In genomic region chr3:22373182-22373581, GRCh38 we compare ENCODE assay signal across 1 cellular context.
TF ChIP-seq lines count a peak whose summit lies in the region.

No MANE protein-coding gene starts in this region.

TF ChIP-seq in WTC11, 78 proteins besides CTCF, POLR2A, EP300 and RAD21 (continued from another document):
- TF ChIP-seq, protein P1, sequence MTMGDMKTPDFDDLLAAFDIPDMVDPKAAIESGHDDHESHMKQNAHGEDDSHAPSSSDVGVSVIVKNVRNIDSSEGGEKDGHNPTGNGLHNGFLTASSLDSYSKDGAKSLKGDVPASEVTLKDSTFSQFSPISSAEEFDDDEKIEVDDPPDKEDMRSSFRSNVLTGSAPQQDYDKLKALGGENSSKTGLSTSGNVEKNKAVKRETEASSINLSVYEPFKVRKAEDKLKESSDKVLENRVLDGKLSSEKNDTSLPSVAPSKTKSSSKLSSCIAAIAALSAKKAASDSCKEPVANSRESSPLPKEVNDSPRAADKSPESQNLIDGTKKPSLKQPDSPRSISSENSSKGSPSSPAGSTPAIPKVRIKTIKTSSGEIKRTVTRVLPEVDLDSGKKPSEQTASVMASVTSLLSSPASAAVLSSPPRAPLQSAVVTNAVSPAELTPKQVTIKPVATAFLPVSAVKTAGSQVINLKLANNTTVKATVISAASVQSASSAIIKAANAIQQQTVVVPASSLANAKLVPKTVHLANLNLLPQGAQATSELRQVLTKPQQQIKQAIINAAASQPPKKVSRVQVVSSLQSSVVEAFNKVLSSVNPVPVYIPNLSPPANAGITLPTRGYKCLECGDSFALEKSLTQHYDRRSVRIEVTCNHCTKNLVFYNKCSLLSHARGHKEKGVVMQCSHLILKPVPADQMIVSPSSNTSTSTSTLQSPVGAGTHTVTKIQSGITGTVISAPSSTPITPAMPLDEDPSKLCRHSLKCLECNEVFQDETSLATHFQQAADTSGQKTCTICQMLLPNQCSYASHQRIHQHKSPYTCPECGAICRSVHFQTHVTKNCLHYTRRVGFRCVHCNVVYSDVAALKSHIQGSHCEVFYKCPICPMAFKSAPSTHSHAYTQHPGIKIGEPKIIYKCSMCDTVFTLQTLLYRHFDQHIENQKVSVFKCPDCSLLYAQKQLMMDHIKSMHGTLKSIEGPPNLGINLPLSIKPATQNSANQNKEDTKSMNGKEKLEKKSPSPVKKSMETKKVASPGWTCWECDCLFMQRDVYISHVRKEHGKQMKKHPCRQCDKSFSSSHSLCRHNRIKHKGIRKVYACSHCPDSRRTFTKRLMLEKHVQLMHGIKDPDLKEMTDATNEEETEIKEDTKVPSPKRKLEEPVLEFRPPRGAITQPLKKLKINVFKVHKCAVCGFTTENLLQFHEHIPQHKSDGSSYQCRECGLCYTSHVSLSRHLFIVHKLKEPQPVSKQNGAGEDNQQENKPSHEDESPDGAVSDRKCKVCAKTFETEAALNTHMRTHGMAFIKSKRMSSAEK (CRISPR knock-in tag; IDR thresholded peaks at IDR 0.05; ENCODE audit: borderline replicate concordance) = no peak
- TF ChIP-seq, protein P2, sequence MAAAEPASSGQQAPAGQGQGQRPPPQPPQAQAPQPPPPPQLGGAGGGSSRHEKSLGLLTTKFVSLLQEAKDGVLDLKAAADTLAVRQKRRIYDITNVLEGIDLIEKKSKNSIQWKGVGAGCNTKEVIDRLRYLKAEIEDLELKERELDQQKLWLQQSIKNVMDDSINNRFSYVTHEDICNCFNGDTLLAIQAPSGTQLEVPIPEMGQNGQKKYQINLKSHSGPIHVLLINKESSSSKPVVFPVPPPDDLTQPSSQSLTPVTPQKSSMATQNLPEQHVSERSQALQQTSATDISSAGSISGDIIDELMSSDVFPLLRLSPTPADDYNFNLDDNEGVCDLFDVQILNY (CRISPR knock-in tag; IDR thresholded peaks at IDR 0.05) = no peak
- TF ChIP-seq RELA (CRISPR knock-in tag; IDR thresholded peaks at IDR 0.05; ENCODE audit: borderline replicate concordance) (no peak), ATF6 (CRISPR knock-in tag; IDR thresholded peaks at IDR 0.05) (no peak), ZNF121 (CRISPR knock-in tag; IDR thresholded peaks at IDR 0.05) (no peak), KAT7 (CRISPR knock-in tag; IDR thresholded peaks at IDR 0.05; ENCODE audit: borderline replicate concordance) (no peak), FOXP1 (CRISPR knock-in tag; IDR thresholded peaks at IDR 0.05; ENCODE audit: borderline replicate concordance) (no peak), ZNF232 (CRISPR knock-in tag; IDR thresholded peaks at IDR 0.05) (no peak)
- TF ChIP-seq, protein P3, sequence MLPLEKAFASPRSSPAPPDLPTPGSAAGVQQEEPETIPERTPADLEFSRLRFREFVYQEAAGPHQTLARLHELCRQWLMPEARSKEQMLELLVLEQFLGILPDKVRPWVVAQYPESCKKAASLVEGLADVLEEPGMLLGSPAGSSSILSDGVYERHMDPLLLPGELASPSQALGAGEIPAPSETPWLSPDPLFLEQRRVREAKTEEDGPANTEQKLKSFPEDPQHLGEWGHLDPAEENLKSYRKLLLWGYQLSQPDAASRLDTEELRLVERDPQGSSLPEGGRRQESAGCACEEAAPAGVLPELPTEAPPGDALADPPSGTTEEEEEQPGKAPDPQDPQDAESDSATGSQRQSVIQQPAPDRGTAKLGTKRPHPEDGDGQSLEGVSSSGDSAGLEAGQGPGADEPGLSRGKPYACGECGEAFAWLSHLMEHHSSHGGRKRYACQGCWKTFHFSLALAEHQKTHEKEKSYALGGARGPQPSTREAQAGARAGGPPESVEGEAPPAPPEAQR (CRISPR knock-in tag; IDR thresholded peaks at IDR 0.05) = no peak
